Comparison of ENCODE assay signal across 8 cellular contexts in genomic region chr17:41864498-41864836, GRCh38. TPM values are rescaled to one million over a fixed set of nuclear protein-coding genes. Genes with fewer than 3 reads are reported as not detected.
DNase-seq lines count a peak whose midpoint lies in the region; ATAC-seq, FAIRE-seq and TF ChIP-seq lines count a peak whose summit lies in the region.

No MANE protein-coding gene starts in this region.

- DNase-seq in H1 (ENCODE audit: low read depth in 1 of 2, low spot score in 2 of 2) (no peak), UCSD-AML1 (lab: John Stamatoyannopoulos, UW; ENCODE audit: unreplicated experiment) (no peak), cerebellar nuclear complex (lab: John Stamatoyannopoulos, UW) (no peak), NCI-H1436 treated with DMSO at 0.1 percent for 48 hours (lab: John Stamatoyannopoulos, UW) (no peak)
- peak; percentile 68 for DNase-seq in natural killer cell treated with Interleukin-12 subunit alpha and Interleukin-12 subunit beta and Interleukin-15 and Interleukin-18, amount 100 ng/mL, for 72 hours (ENCODE audit: low spot score)

- H2AFZ ChIP-seq in H1 (ENCODE audit: low read length): no peak overlapping the region

- no peak overlapping the region for H2BK120ac ChIP-seq in H1 (replicated peaks; ENCODE audit: low read depth, low read length)

- H3K4ac ChIP-seq in H1 (replicated peaks; ENCODE audit: insufficient read length, low read depth, low read length): no peak overlapping the region

- no peak overlapping the region for H3K27ac Mint-ChIP-seq in natural killer cell treated with Interleukin-12 subunit alpha and Interleukin-12 subunit beta and Interleukin-15 and Interleukin-18, amount 100 ng/mL, for 72 hours

- H3K23ac ChIP-seq in H1 (ENCODE audit: insufficient read length): no peak overlapping the region

- no peak overlapping the region; the same call in 1 of the 2 replicates for H3K18ac ChIP-seq in H1 (ENCODE audit: extremely low read depth, low read length)

- FAIRE-seq in H1 (lab: Jason Lieb, UNC): no peak

- H2BK12ac ChIP-seq in H1 (ENCODE audit: low read depth, low read length): no peak overlapping the region

- peak overlapping the region; percentile 77 for H4K5ac ChIP-seq in H1 (ENCODE audit: insufficient read length, low read depth, low read length)

- H3K4me3 Mint-ChIP-seq in natural killer cell treated with Interleukin-12 subunit alpha and Interleukin-12 subunit beta and Interleukin-15 and Interleukin-18, amount 100 ng/mL, for 72 hours: no peak overlapping the region

- no peak overlapping the region for H2BK20ac ChIP-seq in H1 (ENCODE audit: low read length)

- H2AK5ac ChIP-seq in H1 (ENCODE audit: low read depth, low read length): no peak overlapping the region

- H3K36me3 ChIP-seq in HUES6 (ENCODE audit: control insufficient read depth, insufficient read depth, low read length) (peaks cover 28% of the 10 kb centered on the region), H1 (ENCODE audit: control insufficient read depth in 2 of 4, insufficient read depth in 4 of 4, low read length in 3 of 4) (peaks cover 6 to 27% (median 23%) of the 10 kb centered on the region in 4 experiments)

- peak overlapping the region; percentile 98; the same call in 1 of the 2 replicates for H4K8ac ChIP-seq in H1 (ENCODE audit: extremely low read depth, insufficient read depth, low read length)

- CTCF ChIA-PET in H1 (lab: Charles Lee; ENCODE audit: partially characterized antibody): interaction anchor here (0.8 to 2.2 kb wide), 8 partner anchors 22 to 167 kb away, joined by 3 to 5 read pairs (median 4); partner anchors contain the start of gene JUP

- peaks cover 41% of the 10 kb centered on the region for H3K4me1 ChIP-seq in HUES6 (ENCODE audit: control insufficient read depth, insufficient read depth, low read length)
- H3K4me1 ChIP-seq in H1 (replicated peaks in 1 of 4; ENCODE audit: control insufficient read depth in 3 of 4, insufficient read depth in 4 of 4, low read length in 3 of 4): peaks cover 9 to 25% (median 13%) of the 10 kb centered on the region in 4 experiments

- H3K27me3 ChIP-seq in HUES6 (ENCODE audit: control insufficient read depth, insufficient read depth, low read length): no peaks in the 10 kb centered on the region
- H3K27me3 ChIP-seq in H1 (replicated peaks in 1 of 4; ENCODE audit: control insufficient read depth in 3 of 4, extremely low read depth in 1 of 4, insufficient read depth in 3 of 4, low read length in 3 of 4): no peaks in the 10 kb centered on the region

- POLR2A ChIA-PET in H1 (lab: Charles Lee; ENCODE audit: partially characterized antibody): interaction anchor here (0.6 to 4.1 kb wide), 35 partner anchors 10 to 706 kb away, joined by 3 to 26 read pairs (median 5); partner anchors contain the start of genes ACLY, EIF1, FKBP10 and HAP1

- H3K14ac ChIP-seq in H1 (ENCODE audit: insufficient read length): peak overlapping the region; percentile 89

- peaks cover 10 to 49% of the 10 kb centered on the region in 2 experiments for H3K79me2 ChIP-seq in H1 (ENCODE audit: control insufficient read depth in 1 of 2, insufficient read depth in 2 of 2, low read length in 2 of 2)

- no peaks in the 10 kb centered on the region for H3K9me3 Mint-ChIP-seq in natural killer cell treated with Interleukin-12 subunit alpha and Interleukin-12 subunit beta and Interleukin-15 and Interleukin-18, amount 100 ng/mL, for 72 hours

- H3K79me1 ChIP-seq in H1 (ENCODE audit: low read depth, low read length): peaks cover 3% of the 10 kb centered on the region

- no peak for TF ChIP-seq EP300 in H1 (IDR thresholded peaks at IDR 0.05; ENCODE audit: borderline replicate concordance in 1 of 2, low read depth in 2 of 2, low read length in 2 of 2)

- peak overlapping the region; percentile 81 for H3K56ac ChIP-seq in H1 (replicated peaks; ENCODE audit: insufficient read length, low read depth, low read length)

- no peak for TF ChIP-seq POLR2A in H1 (IDR thresholded peaks at IDR 0.05; ENCODE audit: control extremely low read depth in 1 of 2, low read depth in 2 of 2, low read length in 2 of 2)

- H4K91ac ChIP-seq in H1 (replicated peaks; ENCODE audit: insufficient read length, low read length): no peak overlapping the region

- H3K4me3 ChIP-seq in HUES6 (ENCODE audit: low read depth, low read length): peak overlapping the region; percentile 98
- H3K4me3 ChIP-seq in H1 (ENCODE audit: extremely low read depth in 1 of 4, insufficient read depth in 2 of 4, low read depth in 3 of 4, low read length in 4 of 4): peak overlapping the region; percentile 86 to 94 (median 92)

- peaks cover 9% of the 10 kb centered on the region for H3K23me2 ChIP-seq in H1 (ENCODE audit: low read depth, low read length)

- ATAC-seq in GM19324 (IDR thresholded peaks at IDR 0.05; ENCODE audit: low FRiP score, unreplicated experiment) (peak; percentile 29), GM19452 (IDR thresholded peaks at IDR 0.05; ENCODE audit: unreplicated experiment) (no peak)
- no peak for ATAC-seq in natural killer cell treated with Interleukin-12 subunit alpha and Interleukin-12 subunit beta and Interleukin-15 and Interleukin-18, amount 100 ng/mL, for 72 hours

- H3K27me3 Mint-ChIP-seq in natural killer cell treated with Interleukin-12 subunit alpha and Interleukin-12 subunit beta and Interleukin-15 and Interleukin-18, amount 100 ng/mL, for 72 hours: no peaks in the 10 kb centered on the region

- peak overlapping the region; percentile 96 for H3K9ac ChIP-seq in HUES6 (ENCODE audit: low read length)
- peak overlapping the region; percentile 70 to 95 (median 87) for H3K9ac ChIP-seq in H1 (replicated peaks in 1 of 4; ENCODE audit: extremely low read depth in 1 of 4, low read depth in 3 of 4, low read length in 3 of 4)

- peaks cover 2 to 24% of the 10 kb centered on the region in 2 experiments for H4K20me1 ChIP-seq in H1 (replicated peaks in 1 of 2; ENCODE audit: control insufficient read depth in 1 of 2, insufficient read depth in 2 of 2, low read length in 2 of 2)

- TF ChIP-seq RAD21 in H1 (IDR thresholded peaks at IDR 0.05 in 1 of 2, conservative IDR thresholded peaks at IDR 0.05 in 1 of 2; ENCODE audit: low read depth in 2 of 2, low read length in 2 of 2): no peak

- H3K9me3 ChIP-seq in HUES6 (ENCODE audit: control insufficient read depth, insufficient read depth, low read depth, low read length) (no peaks in the 10 kb centered on the region), H1 (ENCODE audit: insufficient read depth in 2 of 2, low read depth in 1 of 2, low read length in 1 of 2) (no peaks in the 10 kb centered on the region)

- H3K27ac ChIP-seq in HUES6 (ENCODE audit: low read depth, low read length): no peak overlapping the region
- H3K27ac ChIP-seq in H1 (ENCODE audit: low read depth, low read length): peak overlapping the region; percentile 42; the same call in 1 of the 2 replicates

- H3K4me2 ChIP-seq in H1 (ENCODE audit: insufficient read depth in 1 of 2, low read depth in 2 of 2, low read length in 2 of 2): peak overlapping the region; percentile 80 to 93

- no peak for TF ChIP-seq CTCF in H1 (IDR thresholded peaks at IDR 0.05; ENCODE audit: control extremely low read depth in 1 of 3, insufficient read depth in 1 of 3, low read depth in 1 of 3, low read length in 3 of 3)

- peaks cover 10% of the 10 kb centered on the region for H3K36me3 Mint-ChIP-seq in natural killer cell treated with Interleukin-12 subunit alpha and Interleukin-12 subunit beta and Interleukin-15 and Interleukin-18, amount 100 ng/mL, for 72 hours

- H3K4me1 Mint-ChIP-seq in natural killer cell treated with Interleukin-12 subunit alpha and Interleukin-12 subunit beta and Interleukin-15 and Interleukin-18, amount 100 ng/mL, for 72 hours (ENCODE audit: low read depth in 2 of 2): peaks cover 10 to 16% of the 10 kb centered on the region in 2 donors

- H2BK5ac ChIP-seq in H1 (ENCODE audit: low read depth, low read length): peak overlapping the region; percentile 87; the same call in 1 of the 2 replicates

- H2BK15ac ChIP-seq in H1 (ENCODE audit: low read length): no peak overlapping the region

- WGBS in H1 (ENCODE audit: extremely low coverage in 1 of 2, insufficient coverage in 1 of 2, insufficient read length in 1 of 2, insufficient replicate concordance in 2 of 2, low coverage in 1 of 2, low lambda C conversion rate in 2 of 2, missing lambda C conversion rate in 1 of 2), 2 experiments: 3% methylated on average over 14 of the region's 25 CpGs; no CpG with 5 or more reads in 1 of the 2 experiments

RNA-seq across cellular contexts. Expression of gene KLHL11, which starts 0.8 kb away (rescaled TPM):
- 12.8 and 13.7 TPM in 2 replicates for total RNA-seq in H1 (2021; fragmentation: NEBNext Ultra II Directional; extraction: Animal tissue kit (Norgen Biotek cat#: 25700))
- polyA plus RNA-seq in H1 (2011; rRNA removed): 3.4 and 4.2 TPM in 2 replicates
- polyA plus RNA-seq in H1 (2011; cell fraction: cytosol; rRNA removed): 5.6 TPM
- polyA plus RNA-seq in H1 (2011; cell fraction: nucleus; rRNA removed): 3.2 TPM
- polyA plus RNA-seq in H1 (2012, experiment 1 of 2): 2.6 to 3.0 TPM (median 2.9 TPM) in 4 replicates
- polyA plus RNA-seq in H1 (2012, experiment 2 of 2): 0.22 TPM
- 4.0 TPM for polyA plus RNA-seq in H1 (2013, experiment 1 of 2)
- polyA plus RNA-seq in H1 (2013, experiment 2 of 2): 3.7 TPM
- 32.4 and 39.9 TPM in 2 replicates for polyA minus RNA-seq in H1 (2011; rRNA and poly(A)+ RNA removed)
- 16.1 TPM for polyA minus RNA-seq in H1 (2011; cell fraction: cytosol; rRNA and poly(A)+ RNA removed)
- polyA minus RNA-seq in H1 (2011; cell fraction: nucleus; rRNA and poly(A)+ RNA removed): 13.4 TPM
- total RNA-seq in natural killer cell treated with Interleukin-12 subunit alpha and Interleukin-12 subunit beta and Interleukin-15 and Interleukin-18, amount 100 ng/mL, for 72 hours: 10 to 100 TPM; 14.9 to 15.7 TPM

RNA-seq across cellular contexts. Expression of gene KLHL10, which starts 26.8 kb away (rescaled TPM):
- total RNA-seq in H1 (2021; fragmentation: NEBNext Ultra II Directional; extraction: Animal tissue kit (Norgen Biotek cat#: 25700)): 0.19 TPM in 1 of 2 replicates, not detected in the other
- 0.14 and 0.26 TPM in 2 replicates for polyA plus RNA-seq in H1 (2011; rRNA removed)
- 0.43 TPM for polyA plus RNA-seq in H1 (2011; cell fraction: cytosol; rRNA removed)
- polyA plus RNA-seq in H1 (2011; cell fraction: nucleus; rRNA removed): 0.71 TPM
- polyA plus RNA-seq in H1 (2012, experiment 1 of 2): 0.29 to 0.45 TPM (median 0.36 TPM) in 4 replicates
- polyA plus RNA-seq in H1 (2012, experiment 2 of 2): not detected
- 0.24 TPM for polyA plus RNA-seq in H1 (2013, experiment 1 of 2)
- polyA plus RNA-seq in H1 (2013, experiment 2 of 2): 0.09 TPM
- polyA minus RNA-seq in H1 (2011; rRNA and poly(A)+ RNA removed): 0.17 and 1.0 TPM in 2 replicates
- polyA minus RNA-seq in H1 (2011; cell fraction: cytosol; rRNA and poly(A)+ RNA removed): not detected
- not detected for polyA minus RNA-seq in H1 (2011; cell fraction: nucleus; rRNA and poly(A)+ RNA removed)
- total RNA-seq in natural killer cell treated with Interleukin-12 subunit alpha and Interleukin-12 subunit beta and Interleukin-15 and Interleukin-18, amount 100 ng/mL, for 72 hours: not detected

RNA-seq across cellular contexts. Expression of gene NT5C3B, which starts 28.4 kb away (rescaled TPM):
- total RNA-seq in H1 (2021; fragmentation: NEBNext Ultra II Directional; extraction: Animal tissue kit (Norgen Biotek cat#: 25700)): 68.7 and 71.4 TPM in 2 replicates
- polyA plus RNA-seq in H1 (2011; rRNA removed): 86.9 and 94.5 TPM in 2 replicates
- 101 TPM for polyA plus RNA-seq in H1 (2011; cell fraction: cytosol; rRNA removed)
- polyA plus RNA-seq in H1 (2011; cell fraction: nucleus; rRNA removed): 76.7 TPM
- polyA plus RNA-seq in H1 (2012, experiment 1 of 2): 64.8 to 85.1 TPM (median 79.0 TPM) in 4 replicates
- 93.2 TPM for polyA plus RNA-seq in H1 (2012, experiment 2 of 2)
- polyA plus RNA-seq in H1 (2013, experiment 1 of 2): 59.6 TPM
- 59.2 TPM for polyA plus RNA-seq in H1 (2013, experiment 2 of 2)
- 54.5 and 69.3 TPM in 2 replicates for polyA minus RNA-seq in H1 (2011; rRNA and poly(A)+ RNA removed)
- polyA minus RNA-seq in H1 (2011; cell fraction: cytosol; rRNA and poly(A)+ RNA removed): 34.0 TPM
- polyA minus RNA-seq in H1 (2011; cell fraction: nucleus; rRNA and poly(A)+ RNA removed): 47.8 TPM
- 10 to 100 TPM; 18.8 to 49.4 TPM for total RNA-seq in natural killer cell treated with Interleukin-12 subunit alpha and Interleukin-12 subunit beta and Interleukin-15 and Interleukin-18, amount 100 ng/mL, for 72 hours

RNA-seq across cellular contexts. Expression of gene FKBP10, which starts 51.7 kb away (rescaled TPM):
- total RNA-seq in H1 (2021; fragmentation: NEBNext Ultra II Directional; extraction: Animal tissue kit (Norgen Biotek cat#: 25700)): 173 and 179 TPM in 2 replicates
- 283 and 410 TPM in 2 replicates for polyA plus RNA-seq in H1 (2011; rRNA removed)
- polyA plus RNA-seq in H1 (2011; cell fraction: cytosol; rRNA removed): 347 TPM
- 1,193 TPM for polyA plus RNA-seq in H1 (2011; cell fraction: nucleus; rRNA removed)
- polyA plus RNA-seq in H1 (2012, experiment 1 of 2): 206 to 277 TPM (median 242 TPM) in 4 replicates
- 146 TPM for polyA plus RNA-seq in H1 (2012, experiment 2 of 2)
- 233 TPM for polyA plus RNA-seq in H1 (2013, experiment 1 of 2)
- 222 TPM for polyA plus RNA-seq in H1 (2013, experiment 2 of 2)
- polyA minus RNA-seq in H1 (2011; rRNA and poly(A)+ RNA removed): 102 and 130 TPM in 2 replicates
- 115 TPM for polyA minus RNA-seq in H1 (2011; cell fraction: cytosol; rRNA and poly(A)+ RNA removed)
- 148 TPM for polyA minus RNA-seq in H1 (2011; cell fraction: nucleus; rRNA and poly(A)+ RNA removed)
- under 1 TPM; 0.64 to 0.74 TPM for total RNA-seq in natural killer cell treated with Interleukin-12 subunit alpha and Interleukin-12 subunit beta and Interleukin-15 and Interleukin-18, amount 100 ng/mL, for 72 hours

RNA-seq across cellular contexts. Expression of gene P3H4, which starts 52.7 kb away (rescaled TPM):
- total RNA-seq in H1 (2021; fragmentation: NEBNext Ultra II Directional; extraction: Animal tissue kit (Norgen Biotek cat#: 25700)): 22.6 and 23.4 TPM in 2 replicates
- 26.7 and 36.6 TPM in 2 replicates for polyA plus RNA-seq in H1 (2011; rRNA removed)
- polyA plus RNA-seq in H1 (2011; cell fraction: cytosol; rRNA removed): 32.3 TPM
- polyA plus RNA-seq in H1 (2011; cell fraction: nucleus; rRNA removed): 26.2 TPM
- 19.2 to 25.6 TPM (median 23.3 TPM) in 4 replicates for polyA plus RNA-seq in H1 (2012, experiment 1 of 2)
- polyA plus RNA-seq in H1 (2012, experiment 2 of 2): 18.1 TPM
- polyA plus RNA-seq in H1 (2013, experiment 1 of 2): 27.7 TPM
- 29.1 TPM for polyA plus RNA-seq in H1 (2013, experiment 2 of 2)
- 13.9 and 14.4 TPM in 2 replicates for polyA minus RNA-seq in H1 (2011; rRNA and poly(A)+ RNA removed)
- 22.9 TPM for polyA minus RNA-seq in H1 (2011; cell fraction: cytosol; rRNA and poly(A)+ RNA removed)
- 22.3 TPM for polyA minus RNA-seq in H1 (2011; cell fraction: nucleus; rRNA and poly(A)+ RNA removed)
- total RNA-seq in natural killer cell treated with Interleukin-12 subunit alpha and Interleukin-12 subunit beta and Interleukin-15 and Interleukin-18, amount 100 ng/mL, for 72 hours: 1 to 10 TPM; 1.8 to 5.2 TPM
